ENCODE assay signal across 27 cellular contexts in genomic region chr9:72995131-72996024, GRCh38. TPM values are rescaled to one million over a fixed set of nuclear protein-coding genes. Genes with fewer than 3 reads are reported as not detected.
DNase-seq lines count a peak whose midpoint lies in the region; ATAC-seq and TF ChIP-seq lines count a peak whose summit lies in the region.
"Had no signal": no experiment of that assay in that cellular context is flagged by ENCODE, and none has a peak within 500 bp of the region (broad histone marks: within the 10 kb centered on the region; RNA-seq: fewer than 3 reads in every experiment).

No MANE protein-coding gene starts in this region.

- H3K27ac ChIP-seq in RWPE2 (ENCODE audit: poor library complexity, severe bottlenecking) (peak overlapping the region; percentile 31), fibroblast of lung (ENCODE audit: insufficient read depth, low read length) (no peak overlapping the region), testis (peak overlapping the region in 1 of 2 donors; percentile 15)
- H3K27ac ChIP-seq: C4-2B had no signal

- no peak for TF ChIP-seq POLR2A in testis (IDR thresholded peaks at IDR 0.05)

- intact Hi-C loops in testis (cut with DNase I; ENCODE audit: low total_unique reads) (no loop called here), sciatic nerve (cut with DNase I) (no loop called here)

- H2AFZ ChIP-seq in fibroblast of lung (ENCODE audit: low read length) = peak overlapping the region; percentile 9

- H3K27ac Mint-ChIP-seq in HFFc6 (peak overlapping the region; percentile 19), immature natural killer cell (no peak overlapping the region)
- H3K27ac Mint-ChIP-seq: B cell; CD8-positive, alpha-beta T cell had no signal

- H3K9ac ChIP-seq in fibroblast of lung (ENCODE audit: insufficient read depth, low read length) = no peak overlapping the region
- H3K9ac ChIP-seq: SK-N-SH had no signal

- peaks cover 8% of the 10 kb centered on the region for H3K4me1 ChIP-seq in RWPE2 (ENCODE audit: insufficient read depth, poor library complexity, severe bottlenecking)
- H3K4me1 ChIP-seq in fibroblast of lung (ENCODE audit: control insufficient read depth, extremely low read depth, insufficient read depth, low read length) = no peaks in the 10 kb centered on the region
- no peaks in the 10 kb centered on the region for H3K4me1 ChIP-seq in testis
- H3K4me1 ChIP-seq: Peyer's patch had no signal

- ATAC-seq in RWPE2 (ENCODE audit: low read depth) (no peak), sciatic nerve (no peak), GM19035 (IDR thresholded peaks at IDR 0.05; ENCODE audit: unreplicated experiment) (no peak)
- ATAC-seq: CD8-positive, alpha-beta T cell; GM12878 had no signal

- TF ChIP-seq CTCF in HFFc6 (IDR thresholded peaks at IDR 0.05) (no peak), RWPE2 (IDR thresholded peaks at IDR 0.05; ENCODE audit: poor library complexity, severe bottlenecking) (no peak), fibroblast of lung (conservative IDR thresholded peaks at IDR 0.05 in 1 of 2, IDR thresholded peaks at IDR 0.05 in 1 of 2; ENCODE audit: low read depth in 1 of 2, low read length in 2 of 2) (no peak), testis (IDR thresholded peaks at IDR 0.05) (no peak)

- no peaks in the 10 kb centered on the region for H4K20me1 ChIP-seq in fibroblast of lung (ENCODE audit: control insufficient read depth, extremely low read depth, insufficient read depth, low read length)

- H3K27me3 ChIP-seq in RWPE2 (ENCODE audit: insufficient read depth, poor library complexity, severe bottlenecking) (no peaks in the 10 kb centered on the region), fibroblast of lung (ENCODE audit: control insufficient read depth, insufficient read depth, low read length) (no peaks in the 10 kb centered on the region), testis (no peaks in the 10 kb centered on the region)
- H3K27me3 ChIP-seq: Peyer's patch had no signal

- H3K36me3 Mint-ChIP-seq in HFFc6 (ENCODE audit: low read depth) (peaks cover 12% of the 10 kb centered on the region; the same call in 1 of the 2 replicates), immature natural killer cell (no peaks in the 10 kb centered on the region)
- H3K36me3 Mint-ChIP-seq: CD8-positive, alpha-beta T cell had no signal

- H3K4me3 ChIP-seq in RWPE2 (ENCODE audit: severe bottlenecking) (no peak overlapping the region), fibroblast of lung (replicated peaks in 1 of 4; ENCODE audit: control extremely low read depth in 1 of 4, insufficient read depth in 1 of 4, low read depth in 3 of 4, low read length in 4 of 4) (no peak overlapping the region), testis (no peak overlapping the region)
- H3K4me3 ChIP-seq: GM12878, Peyer's patch had no signal

- H3K9me3 ChIP-seq in RWPE2 (ENCODE audit: severe bottlenecking) (no peaks in the 10 kb centered on the region), fibroblast of lung (ENCODE audit: control insufficient read depth, insufficient read depth, low read depth, low read length) (no peaks in the 10 kb centered on the region), testis (no peaks in the 10 kb centered on the region)
- H3K9me3 ChIP-seq: Caco-2, Peyer's patch, SK-N-SH had no signal

- no peaks in the 10 kb centered on the region for H3K79me2 ChIP-seq in fibroblast of lung (ENCODE audit: control insufficient read depth, insufficient read depth, low read length)

- WGBS in testis, 2 donors = 74 to 77% methylated on average over 5 of the region's 5 CpGs

- no peak overlapping the region for H3K4me2 ChIP-seq in fibroblast of lung (ENCODE audit: extremely low read depth, insufficient read depth, low read length)
- H3K4me2 ChIP-seq: SK-N-SH had no signal

- H3K4me3 Mint-ChIP-seq in HFFc6 (no peak overlapping the region; the same call in 1 of the 2 replicates), immature natural killer cell (no peak overlapping the region)
- H3K4me3 Mint-ChIP-seq: B cell; CD8-positive, alpha-beta T cell had no signal

- H3K36me3 ChIP-seq in RWPE2 (ENCODE audit: low read depth) (no peaks in the 10 kb centered on the region), fibroblast of lung (ENCODE audit: control insufficient read depth, insufficient read depth, low read length) (no peaks in the 10 kb centered on the region), testis (ENCODE audit: low read depth, missing control alignments) (no peaks in the 10 kb centered on the region)
- H3K36me3 ChIP-seq: Peyer's patch had no signal

- H3K9me3 Mint-ChIP-seq in HFFc6 (no peaks in the 10 kb centered on the region), immature natural killer cell (no peaks in the 10 kb centered on the region)
- H3K9me3 Mint-ChIP-seq: CD8-positive, alpha-beta T cell had no signal

- peaks cover 1% of the 10 kb centered on the region; the same call in 1 of the 2 replicates for H3K27me3 Mint-ChIP-seq in HFFc6 (ENCODE audit: insufficient read depth)
- H3K27me3 Mint-ChIP-seq in immature natural killer cell (ENCODE audit: low read depth in 3 of 3) = peaks cover 1 to 2% (median 2%) of the 10 kb centered on the region in 3 donors
- H3K27me3 Mint-ChIP-seq: B cell had no signal

- H3K4me1 Mint-ChIP-seq in HFFc6 (ENCODE audit: low read depth) = peaks cover 47% of the 10 kb centered on the region
- H3K4me1 Mint-ChIP-seq in immature natural killer cell = no peaks in the 10 kb centered on the region

- DNase-seq in HFFc6 (no peak), RWPE2 (ENCODE audit: low spot score) (no peak), fibroblast of lung (ENCODE audit: low read depth in 2 of 2) (no peak), testis (peak; percentile 28), sciatic nerve (ENCODE audit: low spot score) (no peak), immature natural killer cell (no peak)
- DNase-seq: Caco-2; CD8-positive, alpha-beta T cell; DMS 273 treated with DMSO at 0.1 percent for 48 hours; DMS79; GDM1; Karpas-422; NCI-H1105; NCI-H146; NCI-H1930; NCI-H2107; NCI-H446 treated with DMSO at 0.1 percent for 48 hours; NCI-H526; NCI-H82; Peyer's patch; SK-N-SH; SW 1271 had no signal

RNA-seq across cellular contexts. Expression of gene ALDH1A1, which starts 42.5 kb away (rescaled TPM):
- 100 to 1,000 TPM; 166 to 720 (median 656) TPM for total RNA-seq in HFFc6 (2021; fragmentation: NEBNext Ultra II Directional; extraction: Animal tissue kit (Norgen Biotek cat#: 25700))
- 45.2 and 46.1 TPM in 2 replicates for total RNA-seq in fibroblast of lung
- polyA plus RNA-seq in fibroblast of lung = 7.4 and 33.2 TPM in 2 replicates
- polyA plus RNA-seq in fibroblast of lung (2012) = 4.7 and 26.2 TPM in 2 replicates
- polyA minus RNA-seq in fibroblast of lung (ENCODE audit: low replicate concordance) = 3.0 TPM in 1 of 2 replicates, not detected in the other
- total RNA-seq in testis = 100 to 1,000 TPM; 337 to 474 TPM
- 307 TPM for polyA plus RNA-seq in testis (ENCODE audit: insufficient read depth, low read depth, low replicate concordance)
- total RNA-seq in sciatic nerve = 277 TPM
- polyA plus RNA-seq in immature natural killer cell = under 1 TPM in 1 of 3 donors, not detected in 2; 0.09 TPM
- total RNA-seq: B cell; CD8-positive, alpha-beta T cell; MCF 10A had no signal
